ENCODE assay signal across 6 cellular contexts in genomic region chr2:63195310-63195709, GRCh38.
"Had no signal": no experiment of that assay in that cellular context is flagged by ENCODE, and none has a peak within 500 bp of the region (broad histone marks: within the 10 kb centered on the region; RNA-seq: fewer than 3 reads in every experiment).

No MANE protein-coding gene starts in this region.

- DNase-seq: IMR-90, KBM-7, KG1 had no signal

- FAIRE-seq: HTR-8/SVneo had no signal

- H3K27ac ChIP-seq: HL-60 had no signal

- H3K4me3 ChIP-seq: K562 had no signal

- ATAC-seq: K562 had no signal
